ENCODE assay signal across 23 cellular contexts in the genomic region with DNA sequence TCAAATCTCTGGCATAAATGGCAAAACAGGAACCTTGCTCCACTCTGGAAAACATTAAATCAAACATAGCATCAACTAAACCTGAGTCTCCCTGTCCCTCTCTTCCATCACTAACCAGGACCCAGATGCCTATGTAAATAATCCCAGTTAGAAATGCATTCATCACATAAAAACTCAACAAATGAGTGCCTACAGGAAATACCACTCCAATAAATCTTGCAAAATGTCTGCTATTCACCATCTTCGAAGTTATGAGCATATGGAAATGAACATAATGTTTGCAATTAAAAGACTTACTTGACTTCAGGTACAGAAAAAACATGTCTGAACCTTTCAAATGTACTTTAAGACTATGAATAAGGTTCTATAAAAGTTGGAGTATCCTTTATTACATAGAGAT.
"Had no signal": no experiment of that assay in that cellular context is flagged by ENCODE, and none has a peak within 500 bp of the region (broad histone marks: within the 10 kb centered on the region; RNA-seq: fewer than 3 reads in every experiment).

No MANE protein-coding gene starts in this region.

- H3K4me2 ChIP-seq: KMS-11 had no signal

- H3K9ac ChIP-seq: KMS-11 had no signal

- ATAC-seq: K562, Panc1, PC-3, T-cell had no signal

- DNase-seq: Kasumi-1, MM.1S, NCI-H1092 treated with DMSO at 0.1 percent for 48 hours, NCI-H1436, NCI-H187, NCI-H2029, NCI-H2081 treated with DMSO at 0.1 percent for 48 hours, NCI-H2171, NCI-H226, NCI-H446, NCI-H510A, NCI-H524 treated with DMSO at 0.1 percent for 48 hours, NCI-H69, NCI-H774, PC-3, SHP77, SW 1271, T-cell had no signal

- H3K4me3 ChIP-seq: K562 had no signal

- H3K27ac ChIP-seq: HL-60, KMS-11, RWPE1 had no signal
